ENCODE assay signal across 20 cellular contexts in the genomic region with DNA sequence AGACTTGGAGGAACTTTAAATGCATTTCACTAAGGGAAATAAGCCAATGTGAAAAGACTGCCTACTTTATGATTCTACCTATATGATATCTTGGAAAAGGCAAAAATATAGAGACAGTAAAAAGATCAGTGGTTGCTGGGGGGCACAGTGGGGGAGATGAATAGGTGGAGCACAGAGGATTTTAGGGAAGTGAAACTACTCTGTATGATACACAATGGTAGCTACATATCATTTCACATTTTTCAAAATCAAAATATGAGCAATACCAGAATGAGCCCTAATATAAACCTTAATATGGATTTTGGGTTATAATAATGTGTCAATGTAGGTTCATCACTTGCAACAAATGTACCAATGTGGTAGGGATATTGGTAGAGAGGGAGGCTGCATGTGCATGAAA.
"Had no signal": no experiment of that assay in that cellular context is flagged by ENCODE, and none has a peak within 500 bp of the region (broad histone marks: within the 10 kb centered on the region; RNA-seq: fewer than 3 reads in every experiment).

No MANE protein-coding gene starts in this region.

- H3K27me3 ChIP-seq: esophagus muscularis mucosa, gastrocnemius medialis, testis, tibial nerve, upper lobe of right lung, vagina had no signal

- DNase-seq: effector memory CD8-positive, alpha-beta T cell; gastrocnemius medialis; immature natural killer cell; left cardiac atrium; left ventricle myocardium inferior; lower lobe of right lung; natural killer cell; posterior cingulate gyrus; stimulated activated CD4-positive, alpha-beta T cell treated with anti-CD3 and anti-CD28 coated beads, Interleukin-2, amount 100 ng/mL, for 24 hours; stimulated activated CD4-positive, alpha-beta T cell treated with anti-CD3 and anti-CD28 coated beads, Interleukin-4, amount 100 ng/mL, for 4 hours; stimulated activated naive B cell treated with anti-CD40 and anti-IgM and Interleukin-4, amounts not matched to agents 10 μg/mL and 1 μg/mL and 100 μg/mL, for 72 hours; stimulated activated naive CD8-positive, alpha-beta T cell treated with anti-CD3 and anti-CD28 coated beads, Interleukin-15, amount 100 ng/mL, for 72 hours; testis; upper lobe of right lung had no signal

- ATAC-seq: effector memory CD8-positive, alpha-beta T cell; gastrocnemius medialis; left cardiac atrium; lower lobe of right lung; natural killer cell; sciatic nerve; stimulated activated naive B cell treated with anti-CD40 and anti-IgM and Interleukin-4, amounts not matched to agents 10 μg/mL and 1 μg/mL and 100 μg/mL, for 72 hours; stimulated activated naive CD8-positive, alpha-beta T cell treated with anti-CD3 and anti-CD28 coated beads, Interleukin-15, amount 100 ng/mL, for 72 hours; upper lobe of right lung had no signal

- H3K36me3 ChIP-seq: esophagus muscularis mucosa, gastrocnemius medialis, left ventricle myocardium inferior, lower lobe of right lung, tibial nerve, upper lobe of right lung, vagina had no signal

- H3K4me3 ChIP-seq: esophagus muscularis mucosa, gastrocnemius medialis, left ventricle myocardium inferior, lower lobe of right lung, skin epidermis, testis, tibial nerve, upper lobe of right lung, vagina had no signal

- H3K4me1 ChIP-seq: esophagus muscularis mucosa, gastrocnemius medialis, left ventricle myocardium inferior, lower lobe of right lung, testis, tibial nerve, upper lobe of right lung, vagina had no signal

- H3K27ac ChIP-seq: epithelial cell of prostate, esophagus muscularis mucosa, gastrocnemius medialis, left ventricle myocardium inferior, lower lobe of right lung, skin epidermis, testis, tibial nerve, upper lobe of right lung, vagina had no signal

- H3K9me3 ChIP-seq: esophagus muscularis mucosa, gastrocnemius medialis, lower lobe of right lung, testis, tibial nerve, upper lobe of right lung, vagina had no signal
